In the genomic region with DNA sequence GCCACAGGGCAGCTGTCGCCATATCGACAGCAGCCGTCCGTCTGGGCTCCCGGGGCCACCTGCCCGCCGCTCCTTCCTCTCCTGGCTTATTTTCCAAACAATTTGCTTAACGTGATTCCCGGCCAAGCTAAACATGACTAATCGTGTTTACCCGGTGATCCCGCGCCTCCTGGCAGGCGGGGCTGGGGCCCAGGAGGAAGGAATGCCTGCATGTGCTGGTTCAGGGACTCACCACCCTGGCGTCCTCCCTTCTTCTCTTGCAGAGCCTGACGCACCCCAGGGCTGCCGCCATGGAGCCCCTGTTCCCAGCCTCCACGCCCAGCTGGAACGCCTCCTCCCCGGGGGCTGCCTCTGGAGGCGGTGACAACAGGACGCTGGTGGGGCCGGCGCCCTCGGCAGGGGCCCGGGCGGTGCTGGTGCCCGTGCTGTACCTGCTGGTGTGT, we compare ENCODE assay signal across 11 cellular contexts. TPM values are rescaled to one million over a fixed set of nuclear protein-coding genes. Genes with fewer than 3 reads are reported as not detected.
DNase-seq lines count a peak whose midpoint lies in the region; ATAC-seq and TF ChIP-seq lines count a peak whose summit lies in the region.
"Had no signal": no experiment of that assay in that cellular context is flagged by ENCODE, and none has a peak within 500 bp of the region (broad histone marks: within the 10 kb centered on the region; RNA-seq: fewer than 3 reads in every experiment).

No MANE protein-coding gene starts in this region.

- intact Hi-C loops in Right ventricle myocardium inferior (cut with DNase I) = no loop called here

- H3K4me3 ChIP-seq in epithelial cell of esophagus (ENCODE audit: low read length) (no peak overlapping the region), retinal pigment epithelial cell (ENCODE audit: low read length) (no peak overlapping the region)

- TF ChIP-seq CTCF in epithelial cell of esophagus (IDR thresholded peaks at IDR 0.05; ENCODE audit: insufficient read depth, low read depth, low read length, missing control alignments) (no peak), retinal pigment epithelial cell (conservative IDR thresholded peaks at IDR 0.05; ENCODE audit: low read depth, low read length) (no peak)

- DNase-seq in HPDE6-E6E7 (ENCODE audit: extremely low spot score) = peak; percentile 11
- peak; percentile 15 for DNase-seq in NCI-H82 treated with DMSO at 0.1 percent for 48 hours (lab: John Stamatoyannopoulos, UW; ENCODE audit: unreplicated experiment)
- peak; percentile 38 for DNase-seq in epithelial cell of esophagus (ENCODE audit: low read depth)
- peak; percentile 38 for DNase-seq in retinal pigment epithelial cell (ENCODE audit: low read depth)
- no peak for DNase-seq in Right ventricle myocardium inferior (ENCODE audit: missing footprints)
- no peak for DNase-seq in AML-193 (lab: John Stamatoyannopoulos, UW)
- DNase-seq in activated naive CD4-positive, alpha-beta T cell (lab: John Stamatoyannopoulos, UW) = no peak
- no peak for DNase-seq in GF-D8 (lab: John Stamatoyannopoulos, UW)
- DNase-seq: activated CD8-positive, alpha-beta T cell treated with anti-CD3 and anti-CD28 coated beads, Interleukin-2, amount 10 ng/mL, durations not matched to agents 7 days and 5 days; NCI-H1694 treated with DMSO at 0.1 percent for 48 hours had no signal

- no peak for ATAC-seq in Right ventricle myocardium inferior
- ATAC-seq: activated CD8-positive, alpha-beta T cell treated with anti-CD3 and anti-CD28 coated beads, Interleukin-2, amount 10 ng/mL, durations not matched to agents 7 days and 5 days had no signal

RNA-seq across cellular contexts. Expression of gene SSTR5, which starts 6.1 kb away (rescaled TPM):
- total RNA-seq in Right ventricle myocardium inferior = 14.7 TPM
- total RNA-seq: activated CD8-positive, alpha-beta T cell treated with anti-CD3 and anti-CD28 coated beads, Interleukin-2, amount 10 ng/mL, durations not matched to agents 7 days and 5 days; mononuclear cell had no signal

RNA-seq across cellular contexts. Expression of gene C1QTNF8, which starts 17.4 kb away (rescaled TPM):
- total RNA-seq in Right ventricle myocardium inferior = 0.19 TPM
- total RNA-seq: activated CD8-positive, alpha-beta T cell treated with anti-CD3 and anti-CD28 coated beads, Interleukin-2, amount 10 ng/mL, durations not matched to agents 7 days and 5 days; mononuclear cell had no signal

Comparison
In these comparisons a context has a peak if more than half of its experiments do, and no peak if none do; other contexts are left out.
1. DNase-seq: peak in HPDE6-E6E7 (single experiment), NCI-H82 treated with DMSO at 0.1 percent for 48 hours (single experiment), epithelial cell of esophagus (single experiment) and retinal pigment epithelial cell (single experiment); none in Right ventricle myocardium inferior (single experiment), AML-193 (0 of 2), activated naive CD4-positive, alpha-beta T cell (0 of 4) and GF-D8 (single experiment).